Comparison of ENCODE assay signal across 11 cellular contexts in genomic region chr6:151063339-151063738, GRCh38.
DNase-seq lines count a peak whose midpoint lies in the region; TF ChIP-seq lines count a peak whose summit lies in the region.
"Had no signal": no experiment of that assay in that cellular context is flagged by ENCODE, and none has a peak within 500 bp of the region (broad histone marks: within the 10 kb centered on the region; RNA-seq: fewer than 3 reads in every experiment).

No MANE protein-coding gene starts in this region.

- DNase-seq in AG20443 (ENCODE audit: low spot score) (peak; percentile 53), M059J (ENCODE audit: low read depth) (peak; percentile 88), chondrocyte (ENCODE audit: low spot score) (no peak), lung microvascular endothelial cell (ENCODE audit: low read depth in 2 of 2) (peak; percentile 85 to 86), BE2C (no peak), germinal center (ENCODE audit: low spot score) (no peak)
- DNase-seq in activated naive CD4-positive, alpha-beta T cell treated with anti-CD3 and anti-CD28 coated beads, Interleukin-2, amount 10 ng/mL, durations not matched to agents 7 days and 5 days = no peak
- DNase-seq in activated T-cell treated with anti-CD3 and anti-CD28 coated beads, Interleukin-2, amount 50 U/mL, for 1 hour = no peak
- DNase-seq: NCI-H1694, upper lobe of right lung had no signal

- no peaks in the 10 kb centered on the region for H3K9me3 Mint-ChIP-seq in chondrocyte (ENCODE audit: low read depth)
- H3K9me3 Mint-ChIP-seq in activated naive CD4-positive, alpha-beta T cell treated with anti-CD3 and anti-CD28 coated beads, Interleukin-2, amount 10 ng/mL, durations not matched to agents 7 days and 5 days = no peaks in the 10 kb centered on the region
- H3K9me3 Mint-ChIP-seq: neural crest cell had no signal

- H3K4me3 Mint-ChIP-seq in chondrocyte (ENCODE audit: unreplicated experiment) = no peak overlapping the region
- no peak overlapping the region for H3K4me3 Mint-ChIP-seq in activated naive CD4-positive, alpha-beta T cell treated with anti-CD3 and anti-CD28 coated beads, Interleukin-2, amount 10 ng/mL, durations not matched to agents 7 days and 5 days
- H3K4me3 Mint-ChIP-seq: neural crest cell had no signal

- no peaks in the 10 kb centered on the region for H3K27me3 Mint-ChIP-seq in chondrocyte (ENCODE audit: low read depth)
- no peaks in the 10 kb centered on the region for H3K27me3 Mint-ChIP-seq in activated naive CD4-positive, alpha-beta T cell treated with anti-CD3 and anti-CD28 coated beads, Interleukin-2, amount 10 ng/mL, durations not matched to agents 7 days and 5 days

- no peaks in the 10 kb centered on the region; the same call in 1 of the 2 replicates for H3K36me3 ChIP-seq in BE2C
- H3K36me3 ChIP-seq: upper lobe of right lung had no signal

- H3K9me3 ChIP-seq in BE2C = no peaks in the 10 kb centered on the region
- H3K9me3 ChIP-seq: upper lobe of right lung had no signal

- H3K4me1 ChIP-seq in BE2C = peaks cover 4% of the 10 kb centered on the region

- TF ChIP-seq CTCF in chondrocyte (IDR thresholded peaks at IDR 0.05) = no peak
- TF ChIP-seq CTCF in BE2C (IDR thresholded peaks at IDR 0.05; ENCODE audit: low read depth, low read length) = no peak

- H3K4me3 ChIP-seq in BE2C (ENCODE audit: low read depth, low read length) = no peak overlapping the region
- H3K4me3 ChIP-seq: upper lobe of right lung had no signal

- H3K27ac Mint-ChIP-seq in chondrocyte (ENCODE audit: unreplicated experiment) = peak overlapping the region; percentile 49
- no peak overlapping the region for H3K27ac Mint-ChIP-seq in activated naive CD4-positive, alpha-beta T cell treated with anti-CD3 and anti-CD28 coated beads, Interleukin-2, amount 10 ng/mL, durations not matched to agents 7 days and 5 days

- peaks cover 4% of the 10 kb centered on the region for H3K36me3 Mint-ChIP-seq in chondrocyte (ENCODE audit: low read depth)
- H3K36me3 Mint-ChIP-seq in activated naive CD4-positive, alpha-beta T cell treated with anti-CD3 and anti-CD28 coated beads, Interleukin-2, amount 10 ng/mL, durations not matched to agents 7 days and 5 days = no peaks in the 10 kb centered on the region

- peaks cover 53% of the 10 kb centered on the region for H3K4me1 Mint-ChIP-seq in chondrocyte (ENCODE audit: low read depth)
- H3K4me1 Mint-ChIP-seq in activated naive CD4-positive, alpha-beta T cell treated with anti-CD3 and anti-CD28 coated beads, Interleukin-2, amount 10 ng/mL, durations not matched to agents 7 days and 5 days = no peaks in the 10 kb centered on the region

- no peaks in the 10 kb centered on the region for H3K27me3 ChIP-seq in BE2C
- H3K27me3 ChIP-seq: upper lobe of right lung had no signal

- CTCF ChIA-PET in activated naive CD4-positive, alpha-beta T cell treated with anti-CD3 and anti-CD28 coated beads, Interleukin-2, amount 10 ng/mL, durations not matched to agents 7 days and 5 days (lab: Charles Lee) = interaction anchor here (1.2 kb wide), 1 partner anchor 10 kb away, joined by 4 read pairs; no protein-coding TSS in a partner anchor

Comparison
In these comparisons a context has a peak if more than half of its experiments do, and no peak if none do; other contexts are left out.
1. DNase-seq: peak in AG20443 (single experiment), M059J (single experiment) and lung microvascular endothelial cell (2 of 2); none in chondrocyte (single experiment), activated naive CD4-positive, alpha-beta T cell treated with anti-CD3 and anti-CD28 coated beads, Interleukin-2, amount 10 ng/mL, durations not matched to agents 7 days and 5 days (single experiment), BE2C (single experiment), germinal center (single experiment) and activated T-cell treated with anti-CD3 and anti-CD28 coated beads, Interleukin-2, amount 50 U/mL, for 1 hour (single experiment).